1 cellular context compared by ENCODE assay signal in the genomic region with DNA sequence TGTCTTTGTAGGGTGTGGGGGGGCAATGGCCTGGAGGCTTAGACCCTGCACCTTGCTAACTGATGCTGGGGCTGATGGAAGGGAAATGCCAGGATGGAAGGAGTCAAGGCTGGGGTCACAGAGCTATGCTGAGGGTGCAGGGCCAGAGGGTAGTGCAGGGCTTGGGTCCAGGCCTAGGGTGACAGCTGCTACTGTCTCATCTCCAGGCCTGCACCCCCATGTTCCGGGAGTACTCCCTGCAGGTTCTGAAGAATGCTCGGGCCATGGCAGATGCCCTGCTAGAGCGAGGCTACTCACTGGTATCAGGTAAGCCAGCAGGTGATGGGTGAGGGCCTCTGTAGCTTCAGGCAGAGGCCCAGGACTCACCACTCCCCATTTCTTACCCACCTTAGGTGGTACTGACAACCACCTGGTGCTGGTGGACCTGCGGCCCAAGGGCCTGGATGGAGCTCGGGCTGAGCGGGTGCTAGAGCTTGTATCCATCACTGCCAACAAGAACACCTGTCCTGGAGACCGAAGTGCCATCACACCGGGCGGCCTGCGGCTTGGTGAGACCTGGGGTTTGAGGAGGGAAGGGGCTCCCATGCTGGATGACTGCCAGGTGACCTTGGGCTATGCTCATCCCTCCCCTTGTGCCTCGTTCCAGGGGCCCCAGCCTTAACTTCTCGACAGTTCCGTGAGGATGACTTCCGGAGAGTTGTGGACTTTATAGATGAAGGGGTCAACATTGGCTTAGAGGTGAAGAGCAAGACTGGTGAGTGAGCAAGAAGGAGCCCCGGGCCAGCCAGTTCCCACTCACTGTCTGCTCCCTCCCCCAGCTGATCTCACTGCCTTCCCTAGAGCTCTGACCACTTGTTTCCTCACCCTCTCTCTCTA.
A peak's percentile ranks its signal among the peaks of the same experiment; 100 is the strongest.
TF ChIP-seq lines count a peak whose summit lies in the region.

No MANE protein-coding gene starts in this region.

TF ChIP-seq in IMR-90, 13 proteins besides CTCF, POLR2A, EP300 and RAD21:
- peak; percentile 31; the same call in 1 of the 2 replicates for TF ChIP-seq MAZ (IDR thresholded peaks at IDR 0.05; ENCODE audit: borderline replicate concordance, low read depth, low read length)
- no peak for TF ChIP-seq BHLHE40 (IDR thresholded peaks at IDR 0.05; ENCODE audit: low read depth, low read length)
- no peak for TF ChIP-seq ELK1 (IDR thresholded peaks at IDR 0.05; ENCODE audit: borderline replicate concordance, low read depth, low read length)
